In the genomic region with DNA sequence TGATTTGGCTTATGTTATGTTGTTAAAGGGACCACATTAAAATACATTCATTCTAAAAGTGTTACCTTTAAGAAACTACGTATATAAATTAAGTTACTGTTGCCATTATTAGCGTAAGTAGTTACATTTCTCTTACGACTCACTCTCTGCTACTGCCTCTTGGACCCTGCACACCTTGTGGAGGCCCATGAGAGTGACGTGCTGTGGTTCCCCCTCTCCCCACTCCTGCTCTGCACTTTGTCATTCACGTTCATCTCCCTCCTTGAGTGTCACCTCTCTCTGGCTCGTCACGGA, we compare ENCODE assay signal across 8 cellular contexts. TPM values are rescaled to one million over a fixed set of nuclear protein-coding genes. Genes with fewer than 3 reads are reported as not detected.
DNase-seq lines count a peak whose midpoint lies in the region; ATAC-seq, FAIRE-seq and TF ChIP-seq lines count a peak whose summit lies in the region.

No MANE protein-coding gene starts in this region.

- no peaks in the 10 kb centered on the region for H3K36me3 Mint-ChIP-seq in CD8-positive, alpha-beta T cell
- H3K36me3 Mint-ChIP-seq in IgD-negative memory B cell: no peaks in the 10 kb centered on the region

- peak overlapping the region; percentile 66 for H3K23ac ChIP-seq in neuronal stem cell (ENCODE audit: low read depth, low read length, poor library complexity)

- peak overlapping the region; percentile 74 for H3K4me3 Mint-ChIP-seq in CD8-positive, alpha-beta T cell
- peak overlapping the region; percentile 50 to 88 (median 78) for H3K4me3 Mint-ChIP-seq in IgD-negative memory B cell

- no peak overlapping the region for H3K4ac ChIP-seq in neuronal stem cell (ENCODE audit: low read length)

- CTCF ChIA-PET in CD8-positive, alpha-beta T cell (lab: Charles Lee): no interaction called here

- peaks cover 14% of the 10 kb centered on the region for H3K4me1 Mint-ChIP-seq in CD8-positive, alpha-beta T cell (ENCODE audit: low read depth)
- peaks cover 5 to 8% (median 6%) of the 10 kb centered on the region in 3 donors for H3K4me1 Mint-ChIP-seq in IgD-negative memory B cell

- no peak for TF ChIP-seq CTCF in CD8-positive, alpha-beta T cell (IDR thresholded peaks at IDR 0.05)

- H3K9me3 Mint-ChIP-seq in CD8-positive, alpha-beta T cell: no peaks in the 10 kb centered on the region
- H3K9me3 Mint-ChIP-seq in IgD-negative memory B cell: no peaks in the 10 kb centered on the region

- ATAC-seq in CD8-positive, alpha-beta T cell: no peak
- ATAC-seq in HG02884 (IDR thresholded peaks at IDR 0.05; ENCODE audit: unreplicated experiment) (no peak), GM18870 (IDR thresholded peaks at IDR 0.05; ENCODE audit: unreplicated experiment) (no peak)

- peak overlapping the region; percentile 82 for H3K4me2 ChIP-seq in neuronal stem cell (ENCODE audit: insufficient read depth, low read length, poor library complexity, severe bottlenecking)

- H2BK120ac ChIP-seq in neuronal stem cell (ENCODE audit: low read depth, low read length): peak overlapping the region; percentile 48

- peak overlapping the region; percentile 99 for H2AFZ ChIP-seq in neuronal stem cell (ENCODE audit: low read length)

- WGBS in neuronal stem cell (ENCODE audit: extremely low coverage in 2 of 2, insufficient read length in 2 of 2, insufficient replicate concordance in 1 of 2), 2 donors: no CpG with 5 or more reads among the region's 7 CpGs

- H3K4me1 ChIP-seq in CD8-positive, alpha-beta T cell (ENCODE audit: insufficient read depth, low read length): peaks cover 10% of the 10 kb centered on the region
- H3K4me1 ChIP-seq in duodenal mucosa (ENCODE audit: control insufficient read depth in 1 of 2, insufficient read depth in 2 of 2, low read length in 2 of 2): peaks cover 13 to 19% of the 10 kb centered on the region in 2 donors
- peaks cover 7 to 8% of the 10 kb centered on the region in 2 donors for H3K4me1 ChIP-seq in neuronal stem cell (ENCODE audit: control insufficient read depth in 2 of 2, insufficient read depth in 1 of 2, low read depth in 1 of 2, low read length in 2 of 2)

- H2BK15ac ChIP-seq in neuronal stem cell (ENCODE audit: low read length): no peak overlapping the region

- POLR2A ChIA-PET in CD8-positive, alpha-beta T cell (lab: Charles Lee): no interaction called here

- H2BK12ac ChIP-seq in neuronal stem cell (ENCODE audit: low read length): no peak overlapping the region

- H3K18ac ChIP-seq in neuronal stem cell (ENCODE audit: low read length): peak overlapping the region; percentile 86

- H3K27ac ChIP-seq in CD8-positive, alpha-beta T cell (ENCODE audit: low read depth, low read length): no peak overlapping the region
- H3K27ac ChIP-seq in duodenal mucosa (ENCODE audit: low read depth, low read length): no peak overlapping the region
- no peak overlapping the region for H3K27ac ChIP-seq in neuronal stem cell (replicated peaks; ENCODE audit: low read length)

- FAIRE-seq in GM19239 (lab: Jason Lieb, UNC): no peak

- no peaks in the 10 kb centered on the region for H3K79me1 ChIP-seq in neuronal stem cell (ENCODE audit: low read depth, low read length)

- peaks cover 37% of the 10 kb centered on the region for H3K27me3 Mint-ChIP-seq in CD8-positive, alpha-beta T cell (ENCODE audit: low read depth)
- H3K27me3 Mint-ChIP-seq in IgD-negative memory B cell: peaks cover 22% of the 10 kb centered on the region

- no peak overlapping the region for H2BK5ac ChIP-seq in neuronal stem cell (ENCODE audit: low read length)

- peak overlapping the region; percentile 52 to 70 for H3K9ac ChIP-seq in duodenal mucosa (ENCODE audit: low read depth in 1 of 2, low read length in 2 of 2)
- H3K9ac ChIP-seq in neuronal stem cell (ENCODE audit: low read depth, low read length, poor library complexity): peak overlapping the region; percentile 78

- peak overlapping the region; percentile 57 for H3K4me3 ChIP-seq in CD8-positive, alpha-beta T cell (ENCODE audit: low read depth, low read length)
- H3K4me3 ChIP-seq in duodenal mucosa (ENCODE audit: low read depth in 1 of 2, low read length in 2 of 2) (peak overlapping the region; percentile 77 to 80), neuronal stem cell (ENCODE audit: low read length in 2 of 2) (peak overlapping the region; percentile 85 to 94)

- no peaks in the 10 kb centered on the region for H3K9me3 ChIP-seq in CD8-positive, alpha-beta T cell (ENCODE audit: low read length)
- H3K9me3 ChIP-seq in duodenal mucosa (ENCODE audit: control insufficient read depth in 1 of 2, low read length in 2 of 2) (no peaks in the 10 kb centered on the region), neuronal stem cell (replicated peaks in 1 of 2; ENCODE audit: control insufficient read depth in 2 of 2, insufficient read depth in 1 of 2, low read depth in 1 of 2, low read length in 2 of 2) (no peaks in the 10 kb centered on the region)

- H3K27me3 ChIP-seq in CD8-positive, alpha-beta T cell (ENCODE audit: insufficient read depth, low read length): no peaks in the 10 kb centered on the region
- no peaks in the 10 kb centered on the region for H3K27me3 ChIP-seq in duodenal mucosa (ENCODE audit: control insufficient read depth in 1 of 2, insufficient read depth in 2 of 2, low read length in 2 of 2)
- peaks cover 0 to 28% (median 5%) of the 10 kb centered on the region in 3 experiments for H3K27me3 ChIP-seq in neuronal stem cell (ENCODE audit: control insufficient read depth in 3 of 3, insufficient read depth in 3 of 3, low read depth in 1 of 3, low read length in 3 of 3)

- no peak overlapping the region for H4K8ac ChIP-seq in neuronal stem cell (ENCODE audit: low read depth, low read length)

- peak in 1 of 7 experiments; percentile 41 for DNase-seq in CD8-positive, alpha-beta T cell
- no peak for DNase-seq in neuronal stem cell (ENCODE audit: low spot score)
- DNase-seq in HuH-7 (ENCODE audit: low spot score): no peak
- no peak for DNase-seq in GM19239 (ENCODE audit: insufficient read length, low spot score)

- H3K27ac Mint-ChIP-seq in CD8-positive, alpha-beta T cell: no peak overlapping the region
- peak overlapping the region in 1 of 3 donors; percentile 14 for H3K27ac Mint-ChIP-seq in IgD-negative memory B cell

- no peaks in the 10 kb centered on the region for H3K36me3 ChIP-seq in CD8-positive, alpha-beta T cell (ENCODE audit: insufficient read depth, low read length)
- H3K36me3 ChIP-seq in duodenal mucosa (ENCODE audit: control insufficient read depth in 1 of 2, insufficient read depth in 2 of 2, low read length in 2 of 2): no peaks in the 10 kb centered on the region
- no peaks in the 10 kb centered on the region for H3K36me3 ChIP-seq in neuronal stem cell (replicated peaks in 1 of 2; ENCODE audit: control insufficient read depth in 2 of 2, insufficient read depth in 2 of 2, low read length in 2 of 2)

- intact Hi-C loops in CD8-positive, alpha-beta T cell (cut with DNase I, micrococcal nuclease): loop anchor here in 1 of 2 experiments (1.0 kb wide), 1 partner anchor 28 kb away; no protein-coding TSS in a partner anchor

- no peak overlapping the region for H2AK5ac ChIP-seq in neuronal stem cell (ENCODE audit: low read depth, low read length)

- no peak overlapping the region for H4K91ac ChIP-seq in neuronal stem cell (ENCODE audit: low read depth, low read length, poor library complexity)

- H3K14ac ChIP-seq in neuronal stem cell (ENCODE audit: low read length): no peak overlapping the region

RNA-seq across cellular contexts. Expression of a gene that starts 0.8 kb away (rescaled TPM):
- total RNA-seq in CD8-positive, alpha-beta T cell: under 1 TPM in 1 of 2 experiments, not detected in 1; 0.11 TPM
- 0.33 TPM for polyA plus RNA-seq in IgD-negative memory B cell
- 2.8 TPM for polyA plus RNA-seq in neuronal stem cell (2013, experiment 1 of 2)
- polyA plus RNA-seq in neuronal stem cell (2013, experiment 2 of 2): 2.9 TPM

RNA-seq across cellular contexts. Expression of a gene that starts 13.6 kb away (rescaled TPM):
- total RNA-seq in CD8-positive, alpha-beta T cell: 10 to 100 TPM; 39.6 to 43.9 TPM
- 20.7 TPM for polyA plus RNA-seq in IgD-negative memory B cell
- 19.4 TPM for polyA plus RNA-seq in neuronal stem cell (2013, experiment 1 of 2)
- 20.3 TPM for polyA plus RNA-seq in neuronal stem cell (2013, experiment 2 of 2)
